1 cellular context compared by ENCODE assay signal in genomic region chr5:154653418-154653763, GRCh38.
TF ChIP-seq lines count a peak whose summit lies in the region.

No MANE protein-coding gene starts in this region.

TF ChIP-seq in HepG2, 621 proteins besides CTCF, POLR2A, EP300 and RAD21 (continued from another document and continues in another):
- TF ChIP-seq ZBTB10 (CRISPR knock-in tag; IDR thresholded peaks at IDR 0.05; ENCODE audit: borderline replicate concordance) (no peak), HINFP (CRISPR knock-in tag; IDR thresholded peaks at IDR 0.05; ENCODE audit: low read depth) (no peak), ZNF292 (CRISPR knock-in tag; IDR thresholded peaks at IDR 0.05; ENCODE audit: borderline replicate concordance, low read depth) (peak; percentile 95; the same call in 1 of the 2 replicates), KDM1A (CRISPR knock-in tag; IDR thresholded peaks at IDR 0.05) (no peak), LBX2 (CRISPR knock-in tag; IDR thresholded peaks at IDR 0.05; ENCODE audit: borderline replicate concordance) (no peak), ZNF318 (CRISPR knock-in tag; IDR thresholded peaks at IDR 0.05) (peak; percentile 82), HIC2 (CRISPR knock-in tag; IDR thresholded peaks at IDR 0.05; ENCODE audit: low read depth) (peak; percentile 98), HMG20A (CRISPR knock-in tag; IDR thresholded peaks at IDR 0.05; ENCODE audit: borderline replicate concordance) (peak; percentile 79), ZXDC (CRISPR knock-in tag; IDR thresholded peaks at IDR 0.05) (no peak), ZNF414 (CRISPR knock-in tag; IDR thresholded peaks at IDR 0.05) (no peak), RFX5 (IDR thresholded peaks at IDR 0.05; ENCODE audit: low read depth, low read length) (no peak), ZBTB34 (CRISPR knock-in tag; IDR thresholded peaks at IDR 0.05) (peak; percentile 68; the same call in 1 of the 2 replicates), SALL1 (CRISPR knock-in tag; IDR thresholded peaks at IDR 0.05) (peak; percentile 96), NFAT5 (CRISPR knock-in tag; IDR thresholded peaks at IDR 0.05) (no peak), TOPORS (CRISPR knock-in tag; IDR thresholded peaks at IDR 0.05) (no peak), JUND (CRISPR knock-in tag; IDR thresholded peaks at IDR 0.05) (peak; percentile 59; the same call in 1 of the 2 replicates), GATA4 (IDR thresholded peaks at IDR 0.05; ENCODE audit: borderline replicate concordance, low read depth) (peak; percentile 9; the same call in 1 of the 2 replicates), MAFK (conservative IDR thresholded peaks at IDR 0.05 in 1 of 2, IDR thresholded peaks at IDR 0.05 in 1 of 2; ENCODE audit: low read length in 2 of 2) (no peak), TEAD2 (CRISPR knock-in tag; IDR thresholded peaks at IDR 0.05) (no peak), NR2F6 (IDR thresholded peaks at IDR 0.05) (peak; percentile 55; the same call in 1 of the 2 replicates), NR2F6 (CRISPR knock-in tag; IDR thresholded peaks at IDR 0.05) (peak; percentile 83), ZNF619 (CRISPR knock-in tag; IDR thresholded peaks at IDR 0.05) (no peak)
